7 cellular contexts compared by ENCODE assay signal in the genomic region with DNA sequence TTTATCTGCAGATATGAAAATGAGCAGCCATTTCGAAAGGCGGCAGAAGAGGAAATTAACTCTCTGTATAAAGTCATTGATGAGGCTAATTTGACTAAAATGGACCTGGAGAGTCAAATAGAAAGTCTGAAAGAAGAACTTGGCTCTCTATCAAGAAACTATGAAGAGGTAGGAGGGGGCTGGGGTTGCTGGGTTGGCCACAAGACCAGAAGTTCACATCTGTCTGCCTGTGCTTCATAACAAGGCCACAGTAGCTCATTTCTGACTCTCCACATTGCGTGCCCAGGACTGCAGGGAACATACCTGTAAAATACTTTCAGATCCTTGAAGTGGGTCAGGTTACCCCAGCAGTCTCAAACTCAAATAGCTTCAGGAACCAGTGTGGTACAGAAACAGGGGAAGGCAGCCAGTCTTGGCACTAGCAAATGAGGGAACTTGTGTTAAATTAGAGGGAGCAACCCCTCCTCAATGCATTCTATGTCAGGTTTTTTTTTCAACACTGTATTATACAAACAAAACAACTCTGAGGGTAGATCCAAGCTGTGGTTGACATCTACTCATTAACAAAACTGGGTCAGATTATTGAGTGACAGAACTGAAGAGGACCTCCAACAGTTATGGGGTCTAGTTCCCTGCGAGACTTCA. TPM values are rescaled to one million over a fixed set of nuclear protein-coding genes. Genes with fewer than 3 reads are reported as not detected.
DNase-seq lines count a peak whose midpoint lies in the region; ATAC-seq and TF ChIP-seq lines count a peak whose summit lies in the region.

No MANE protein-coding gene starts in this region.

- no peak for TF ChIP-seq CTCF in WTC11 (IDR thresholded peaks at IDR 0.05)

- no peaks in the 10 kb centered on the region for H3K36me3 Mint-ChIP-seq in T-helper 1 cell treated with Interleukin-12 subunit alpha and Interleukin-12 subunit beta and Interleukin-4 antibody, amounts not matched to agents 30 μg/mL and 1 μg/mL, for 36 hours (ENCODE audit: low read depth)
- no peaks in the 10 kb centered on the region for H3K36me3 Mint-ChIP-seq in WTC11

- H3K27ac Mint-ChIP-seq in T-helper 1 cell treated with Interleukin-12 subunit alpha and Interleukin-12 subunit beta and Interleukin-4 antibody, amounts not matched to agents 30 μg/mL and 1 μg/mL, for 36 hours, result peak overlapping the region; percentile 89
- H3K27ac Mint-ChIP-seq in WTC11, result no peak overlapping the region

- no peaks in the 10 kb centered on the region for H3K9me3 Mint-ChIP-seq in T-helper 1 cell treated with Interleukin-12 subunit alpha and Interleukin-12 subunit beta and Interleukin-4 antibody, amounts not matched to agents 30 μg/mL and 1 μg/mL, for 36 hours
- no peaks in the 10 kb centered on the region for H3K9me3 Mint-ChIP-seq in WTC11

- H3K27me3 Mint-ChIP-seq in T-helper 1 cell treated with Interleukin-12 subunit alpha and Interleukin-12 subunit beta and Interleukin-4 antibody, amounts not matched to agents 30 μg/mL and 1 μg/mL, for 36 hours (ENCODE audit: low read depth), result no peaks in the 10 kb centered on the region
- H3K27me3 Mint-ChIP-seq in WTC11 (ENCODE audit: low read depth), result no peaks in the 10 kb centered on the region

- H3K4me1 Mint-ChIP-seq in T-helper 1 cell treated with Interleukin-12 subunit alpha and Interleukin-12 subunit beta and Interleukin-4 antibody, amounts not matched to agents 30 μg/mL and 1 μg/mL, for 36 hours (ENCODE audit: low read depth), result peaks cover 22% of the 10 kb centered on the region
- H3K4me1 Mint-ChIP-seq in WTC11, result peaks cover 17% of the 10 kb centered on the region

- ATAC-seq in GM19324 (IDR thresholded peaks at IDR 0.05; ENCODE audit: low FRiP score, unreplicated experiment), result peak; percentile 90
- peak; percentile 94 for ATAC-seq in HG03045 (IDR thresholded peaks at IDR 0.05; ENCODE audit: unreplicated experiment)
- no peak for ATAC-seq in WTC11

- no peak overlapping the region for H3K4me3 Mint-ChIP-seq in T-helper 1 cell treated with Interleukin-12 subunit alpha and Interleukin-12 subunit beta and Interleukin-4 antibody, amounts not matched to agents 30 μg/mL and 1 μg/mL, for 36 hours
- no peak overlapping the region for H3K4me3 Mint-ChIP-seq in WTC11

- CTCF ChIA-PET in WTC11 (lab: Charles Lee), result no interaction called here

- POLR2A ChIA-PET in WTC11 (lab: Charles Lee), result no interaction called here

- peak; percentile 38 for DNase-seq in pons (ENCODE audit: low spot score)
- DNase-seq in NCI-H146 (lab: John Stamatoyannopoulos, UW), result no peak
- no peak for DNase-seq in UCSD-AML1 (lab: John Stamatoyannopoulos, UW; ENCODE audit: unreplicated experiment)
- no peak for DNase-seq in WTC11 (ENCODE audit: low spot score)

TF ChIP-seq in WTC11, 78 proteins besides CTCF, POLR2A, EP300 and RAD21:
- TF ChIP-seq, protein P1, sequence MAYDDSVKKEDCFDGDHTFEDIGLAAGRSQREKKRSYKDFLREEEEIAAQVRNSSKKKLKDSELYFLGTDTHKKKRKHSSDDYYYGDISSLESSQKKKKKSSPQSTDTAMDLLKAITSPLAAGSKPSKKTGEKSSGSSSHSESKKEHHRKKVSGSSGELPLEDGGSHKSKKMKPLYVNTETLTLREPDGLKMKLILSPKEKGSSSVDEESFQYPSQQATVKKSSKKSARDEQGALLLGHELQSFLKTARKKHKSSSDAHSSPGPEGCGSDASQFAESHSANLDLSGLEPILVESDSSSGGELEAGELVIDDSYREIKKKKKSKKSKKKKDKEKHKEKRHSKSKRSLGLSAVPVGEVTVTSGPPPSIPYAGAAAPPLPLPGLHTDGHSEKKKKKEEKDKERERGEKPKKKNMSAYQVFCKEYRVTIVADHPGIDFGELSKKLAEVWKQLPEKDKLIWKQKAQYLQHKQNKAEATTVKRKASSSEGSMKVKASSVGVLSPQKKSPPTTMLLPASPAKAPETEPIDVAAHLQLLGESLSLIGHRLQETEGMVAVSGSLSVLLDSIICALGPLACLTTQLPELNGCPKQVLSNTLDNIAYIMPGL (CRISPR knock-in tag; IDR thresholded peaks at IDR 0.05), result no peak
- TF ChIP-seq MYBL2 (CRISPR knock-in tag; IDR thresholded peaks at IDR 0.05) (no peak), NFE2L1 (CRISPR knock-in tag; IDR thresholded peaks at IDR 0.05) (no peak), ZNF416 (CRISPR knock-in tag; IDR thresholded peaks at IDR 0.05) (no peak), RORB (CRISPR knock-in tag; IDR thresholded peaks at IDR 0.05) (no peak), FOXP1 (CRISPR knock-in tag; IDR thresholded peaks at IDR 0.05; ENCODE audit: borderline replicate concordance) (no peak)
- TF ChIP-seq, protein P2, sequence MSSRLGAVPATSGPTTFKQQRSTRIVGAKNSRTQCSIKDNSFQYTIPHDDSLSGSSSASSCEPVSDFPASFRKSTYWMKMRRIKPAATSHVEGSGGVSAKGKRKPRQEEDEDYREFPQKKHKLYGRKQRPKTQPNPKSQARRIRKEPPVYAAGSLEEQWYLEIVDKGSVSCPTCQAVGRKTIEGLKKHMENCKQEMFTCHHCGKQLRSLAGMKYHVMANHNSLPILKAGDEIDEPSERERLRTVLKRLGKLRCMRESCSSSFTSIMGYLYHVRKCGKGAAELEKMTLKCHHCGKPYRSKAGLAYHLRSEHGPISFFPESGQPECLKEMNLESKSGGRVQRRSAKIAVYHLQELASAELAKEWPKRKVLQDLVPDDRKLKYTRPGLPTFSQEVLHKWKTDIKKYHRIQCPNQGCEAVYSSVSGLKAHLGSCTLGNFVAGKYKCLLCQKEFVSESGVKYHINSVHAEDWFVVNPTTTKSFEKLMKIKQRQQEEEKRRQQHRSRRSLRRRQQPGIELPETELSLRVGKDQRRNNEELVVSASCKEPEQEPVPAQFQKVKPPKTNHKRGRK (CRISPR knock-in tag; IDR thresholded peaks at IDR 0.05; ENCODE audit: borderline replicate concordance), result no peak
- TF ChIP-seq, protein P3, sequence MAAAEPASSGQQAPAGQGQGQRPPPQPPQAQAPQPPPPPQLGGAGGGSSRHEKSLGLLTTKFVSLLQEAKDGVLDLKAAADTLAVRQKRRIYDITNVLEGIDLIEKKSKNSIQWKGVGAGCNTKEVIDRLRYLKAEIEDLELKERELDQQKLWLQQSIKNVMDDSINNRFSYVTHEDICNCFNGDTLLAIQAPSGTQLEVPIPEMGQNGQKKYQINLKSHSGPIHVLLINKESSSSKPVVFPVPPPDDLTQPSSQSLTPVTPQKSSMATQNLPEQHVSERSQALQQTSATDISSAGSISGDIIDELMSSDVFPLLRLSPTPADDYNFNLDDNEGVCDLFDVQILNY (CRISPR knock-in tag; IDR thresholded peaks at IDR 0.05), result no peak
- TF ChIP-seq, protein P4, sequence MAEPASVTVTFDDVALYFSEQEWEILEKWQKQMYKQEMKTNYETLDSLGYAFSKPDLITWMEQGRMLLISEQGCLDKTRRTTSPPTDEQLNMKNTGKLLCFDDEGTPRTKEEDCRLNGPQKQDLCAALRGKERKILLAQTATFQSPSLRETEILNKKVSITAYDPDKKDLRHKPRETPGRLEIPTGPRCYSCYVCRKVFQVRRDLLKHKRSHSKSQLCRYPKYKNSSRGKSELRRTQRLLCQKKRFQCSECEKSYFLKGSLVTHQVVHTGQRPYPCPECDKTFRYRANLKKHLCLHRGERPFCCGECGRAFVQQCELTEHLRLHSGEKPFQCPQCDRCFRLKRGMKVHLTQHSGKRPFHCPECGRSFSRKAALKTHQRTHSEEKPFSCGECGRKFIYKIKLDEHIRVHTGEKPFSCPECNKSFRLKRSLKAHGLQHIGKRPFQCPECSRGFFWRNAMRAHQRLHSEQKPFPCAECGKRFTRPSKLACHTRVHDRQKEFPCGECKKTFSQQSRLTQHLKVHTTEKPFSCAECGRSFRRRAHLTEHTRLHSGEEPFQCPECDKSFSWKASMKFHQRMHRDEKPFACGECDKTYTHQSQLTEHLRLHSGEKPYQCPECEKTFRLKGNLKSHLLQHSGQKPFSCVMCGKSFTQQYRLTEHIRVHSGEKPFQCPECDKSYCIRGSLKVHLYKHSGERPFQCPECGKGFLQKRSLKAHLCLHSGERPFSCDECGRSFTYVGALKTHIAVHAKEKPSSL (CRISPR knock-in tag; conservative IDR thresholded peaks at IDR 0.05), result no peak
- TF ChIP-seq, protein P5, sequence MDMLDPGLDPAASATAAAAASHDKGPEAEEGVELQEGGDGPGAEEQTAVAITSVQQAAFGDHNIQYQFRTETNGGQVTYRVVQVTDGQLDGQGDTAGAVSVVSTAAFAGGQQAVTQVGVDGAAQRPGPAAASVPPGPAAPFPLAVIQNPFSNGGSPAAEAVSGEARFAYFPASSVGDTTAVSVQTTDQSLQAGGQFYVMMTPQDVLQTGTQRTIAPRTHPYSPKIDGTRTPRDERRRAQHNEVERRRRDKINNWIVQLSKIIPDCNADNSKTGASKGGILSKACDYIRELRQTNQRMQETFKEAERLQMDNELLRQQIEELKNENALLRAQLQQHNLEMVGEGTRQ (CRISPR knock-in tag; IDR thresholded peaks at IDR 0.05), result no peak
TF ChIP-seq in WTC11: peak in this region for 0.

RNA-seq across cellular contexts. Expression of a gene that starts 48.7 kb away (rescaled TPM):
- total RNA-seq in WTC11 (2021), result 0.44 TPM in 1 of 3 replicates, not detected in the others
